8 cellular contexts compared by ENCODE assay signal in genomic region chr7:74061840-74062539, GRCh38. TPM values are rescaled to one million over a fixed set of nuclear protein-coding genes. Genes with fewer than 3 reads are reported as not detected.
DNase-seq lines count a peak whose midpoint lies in the region; ATAC-seq, FAIRE-seq and TF ChIP-seq lines count a peak whose summit lies in the region.

No MANE protein-coding gene starts in this region.

- 19% methylated on average over 20 of the region's 20 CpGs for WGBS in K562 (ENCODE audit: insufficient coverage, low coverage, missing lambda C conversion rate)
- 23 to 34% (median 26%) methylated on average over 20 of the region's 20 CpGs for WGBS in small intestine, 3 donors

- H3K9me2 ChIP-seq in MM.1S (replicated peaks; ENCODE audit: insufficient read depth, low read length) = no peaks in the 10 kb centered on the region

- H3F3A ChIP-seq in MM.1S (ENCODE audit: insufficient read depth, low read length) = no peaks in the 10 kb centered on the region

- no peak for TF ChIP-seq POLR2A in K562 (conservative IDR thresholded peaks at IDR 0.05)

- H3K79me2 ChIP-seq in K562 (ENCODE audit: control insufficient read depth, insufficient read depth, low read length) (no peaks in the 10 kb centered on the region), MM.1S (ENCODE audit: low read length) (no peaks in the 10 kb centered on the region)

- no peak overlapping the region for H3K4me3 ChIP-seq in K562
- no peak overlapping the region for H3K4me3 ChIP-seq in small intestine (ENCODE audit: low read depth in 1 of 2, low read length in 2 of 2)
- no peak overlapping the region for H3K4me3 ChIP-seq in SJCRH30
- H3K4me3 ChIP-seq in MM.1S (ENCODE audit: low read length) = no peak overlapping the region

- no peak overlapping the region for H3K27ac ChIP-seq in K562 (ENCODE audit: extremely low read depth, low read depth, low read length)
- peak overlapping the region; percentile 15 to 89 for H3K27ac ChIP-seq in small intestine (ENCODE audit: low read depth in 1 of 2, low read length in 1 of 2)
- H3K27ac ChIP-seq in SJCRH30 = no peak overlapping the region
- H3K27ac ChIP-seq in MM.1S (ENCODE audit: low read length) = no peak overlapping the region

- DNase-seq in Caki2 (ENCODE audit: low read depth) = peak; percentile 58
- DNase-seq in T-helper 9 cell = peak; percentile 65
- DNase-seq in K562 (ENCODE audit: extremely low read depth in 1 of 4, low spot score in 3 of 4) = peak; percentile 64 to 73 (median 71)
- peak in 47 of 51 donors; percentile 12 to 86 (median 70) for DNase-seq in hypothalamus (lab: John Stamatoyannopoulos, UW)
- peak; percentile 78 for DNase-seq in small intestine
- DNase-seq in SJCRH30 = no peak
- no peak for DNase-seq in MM.1S

- H3K9me1 ChIP-seq in K562 (ENCODE audit: control insufficient read depth, insufficient read depth, low read length) = no peaks in the 10 kb centered on the region

- POLR2A ChIA-PET in K562 (lab: Yijun Ruan, JAX) = interaction anchor here (0.9 kb wide), 1 partner anchor 137 kb away, joined by 3 read pairs; no protein-coding TSS in a partner anchor

- H2AFZ ChIP-seq in K562 (ENCODE audit: low read depth, low read length) = no peak overlapping the region
- H2AFZ ChIP-seq in MM.1S (ENCODE audit: low read length) = no peak overlapping the region

- no peak for TF ChIP-seq EP300 in Ishikawa (IDR thresholded peaks at IDR 0.05; ENCODE audit: borderline replicate concordance)
- TF ChIP-seq EP300 in K562 (IDR thresholded peaks at IDR 0.05; ENCODE audit: low read length) = no peak

- intact Hi-C loops in K562 (cut with micrococcal nuclease) = no loop called here

- H4K20me1 ChIP-seq in K562 (replicated peaks; ENCODE audit: control insufficient read depth, insufficient read depth, low read length) (0 out of 2 replicates have a peak, but pooled peaks cover 4% of the 10 kb centered on the region), MM.1S (ENCODE audit: insufficient read depth, low read length) (no peaks in the 10 kb centered on the region)

- TF ChIP-seq RAD21 in Ishikawa (IDR thresholded peaks at IDR 0.05; ENCODE audit: low read depth) (no peak), K562 (CRISPR knock-in tag; conservative IDR thresholded peaks at IDR 0.05 in 1 of 2, IDR thresholded peaks at IDR 0.05 in 1 of 2) (no peak)

- ATAC-seq in K562 = peak; percentile 86

- H3K27me3 ChIP-seq in K562 (ENCODE audit: control insufficient read depth in 2 of 2, insufficient read depth in 2 of 2, low read length in 2 of 2) = peaks cover 28 to 50% of the 10 kb centered on the region in 2 experiments
- no peaks in the 10 kb centered on the region for H3K27me3 ChIP-seq in small intestine (ENCODE audit: control insufficient read depth in 2 of 2, insufficient read depth in 2 of 2, low read length in 2 of 2)
- H3K27me3 ChIP-seq in SJCRH30 = no peaks in the 10 kb centered on the region
- peaks cover 31% of the 10 kb centered on the region for H3K27me3 ChIP-seq in MM.1S (replicated peaks; ENCODE audit: insufficient read depth, low read length)

- no peaks in the 10 kb centered on the region for H3K9me3 ChIP-seq in K562 (replicated peaks; ENCODE audit: control insufficient read depth, insufficient read depth, low read depth, low read length)
- no peaks in the 10 kb centered on the region for H3K9me3 ChIP-seq in small intestine (ENCODE audit: control insufficient read depth, low read depth)
- no peaks in the 10 kb centered on the region for H3K9me3 ChIP-seq in SJCRH30 (replicated peaks)
- H3K9me3 ChIP-seq in MM.1S (replicated peaks; ENCODE audit: insufficient read depth, low read length) = no peaks in the 10 kb centered on the region

- no peak for TF ChIP-seq CTCF in K562 (IDR thresholded peaks at IDR 0.05 in 2 of 3, conservative IDR thresholded peaks at IDR 0.05 in 1 of 3; ENCODE audit: insufficient read depth in 2 of 3, low read depth in 1 of 3, low read length in 3 of 3)
- TF ChIP-seq CTCF in MM.1S (IDR thresholded peaks at IDR 0.05; ENCODE audit: low read length) = no peak

- peak overlapping the region in 1 of 2 experiments; percentile 7; a peak in 1 of 4 replicates for H3K9ac ChIP-seq in K562 (ENCODE audit: insufficient read depth in 1 of 2, low read depth in 2 of 2, low read length in 2 of 2)
- H3K9ac ChIP-seq in MM.1S (ENCODE audit: low read length) = no peak overlapping the region

- in situ Hi-C loops in Caki2 (cut with HindIII; ENCODE audit: low pct_unique_long_range_greater_than_20kb, low sequenced_read_pairs) (no loop called here), K562 (cut with MboI) (loop anchor here (5.0 kb wide), 1 partner anchor 340 kb away; no protein-coding TSS in a partner anchor)

- FAIRE-seq in K562 (lab: Jason Lieb, UNC) (peak; percentile 58), small intestine (lab: Jason Lieb, UNC) (no peak)

- no TSS peak for BruUV-seq in K562 (replicated peaks; lab: Mats Ljungman, UMichigan)

- H3K4me2 ChIP-seq in K562 (ENCODE audit: insufficient read depth, low read length) = no peak overlapping the region; the same call in 1 of the 2 replicates
- no peak overlapping the region for H3K4me2 ChIP-seq in MM.1S (ENCODE audit: low read depth, low read length)

- H3K36me3 ChIP-seq in K562 (ENCODE audit: control insufficient read depth, insufficient read depth, low read length) (no peaks in the 10 kb centered on the region), small intestine (ENCODE audit: control insufficient read depth in 2 of 2, insufficient read depth in 2 of 2, low read length in 2 of 2) (no peaks in the 10 kb centered on the region), SJCRH30 (peaks cover 9% of the 10 kb centered on the region; the same call in 1 of the 2 replicates), MM.1S (replicated peaks; ENCODE audit: insufficient read depth, low read length) (no peaks in the 10 kb centered on the region)

- H3K4me1 ChIP-seq in K562 (replicated peaks in 1 of 2; ENCODE audit: control insufficient read depth in 2 of 2, insufficient read depth in 2 of 2, low read length in 2 of 2) (peaks cover 0 to 19% of the 10 kb centered on the region in 2 experiments; a peak in 2 of 5 replicates), small intestine (ENCODE audit: control insufficient read depth in 2 of 2, insufficient read depth in 1 of 2, low read depth in 1 of 2, low read length in 1 of 2) (peaks cover 0 to 5% of the 10 kb centered on the region in 2 donors), SJCRH30 (no peaks in the 10 kb centered on the region), MM.1S (ENCODE audit: low read length) (no peaks in the 10 kb centered on the region)

- CTCF ChIA-PET in K562 (lab: Yijun Ruan, JAX; ENCODE audit: low intra/inter-chr PET ratio) = interaction anchor here (0.9 kb wide), 1 partner anchor 11 kb away, joined by 3 read pairs; no protein-coding TSS in a partner anchor

TF ChIP-seq in Ishikawa, 13 proteins besides CTCF, POLR2A, EP300 and RAD21 (continues in another document):
- no peak for TF ChIP-seq TAF1 (IDR thresholded peaks at IDR 0.05; ENCODE audit: low read depth)

TF ChIP-seq in K562, 482 proteins besides CTCF, POLR2A, EP300 and RAD21 (continues in another document):
- peak; percentile 42; the same call in 1 of the 2 replicates for TF ChIP-seq MTA1 (IDR thresholded peaks at IDR 0.05; ENCODE audit: borderline replicate concordance)
- peak; percentile 60; the same call in 1 of the 2 replicates for TF ChIP-seq CREB1 (IDR thresholded peaks at IDR 0.05)
- TF ChIP-seq CREB1 (CRISPR knock-in tag; IDR thresholded peaks at IDR 0.05) = peak; percentile 84

RNA-seq across cellular contexts. Expression of gene LIMK1, which starts 21.6 kb away (rescaled TPM):
- total RNA-seq in Caki2 (2014; rRNA removed; shearing (Covaris generic); ENCODE audit: low replicate concordance) = 50.7 and 54.0 TPM in 2 replicates
- total RNA-seq in K562 (2011; cell fraction: chromatin; rRNA removed; ENCODE audit: low replicate concordance) = 23.2 and 66.1 TPM in 2 replicates
- 28.6 and 29.9 TPM in 2 replicates for total RNA-seq in K562 (2011; cell fraction: nucleolus; rRNA removed)
- 24.9 and 30.2 TPM in 2 replicates for total RNA-seq in K562 (2011; cell fraction: nucleoplasm; rRNA removed)
- 21.1 and 23.1 TPM in 2 replicates for total RNA-seq in K562 (2014; rRNA removed)
- total RNA-seq in K562 (2014; rRNA removed; fragmentation: Illumina TruSeq; extraction: Trizol) = 5.1 and 6.4 TPM in 2 replicates
- total RNA-seq in K562 (2015; rRNA removed; fragmentation: Illumina TruSeq; extraction: Trizol) = 15.0 and 16.0 TPM in 2 replicates
- 29.0 and 30.0 TPM in 2 replicates for total RNA-seq in K562 (2021)
- polyA plus RNA-seq in K562 (2011; rRNA removed) = 14.3 and 17.7 TPM in 2 replicates
- polyA plus RNA-seq in K562 (2011; cell fraction: cytosol; rRNA removed) = 17.9 and 46.8 TPM in 2 replicates
- polyA plus RNA-seq in K562 (2011; cell fraction: nucleus; rRNA removed) = 22.4 and 50.0 TPM in 2 replicates
- 18.8 and 23.1 TPM in 2 replicates for polyA plus RNA-seq in K562 (2012)
- polyA plus RNA-seq in K562 (2014; fragmentation: Illumina TruSeq; extraction: Trizol) = 24.5 and 36.9 TPM in 2 replicates
- polyA plus RNA-seq in K562 (2014; fragmentation: Nextera tagmentation; extraction: Ambion mirVana) = under 1 TPM; 0.14 to 0.38 TPM
- 15.9 and 18.1 TPM in 2 replicates for polyA plus RNA-seq in K562 (2014; rRNA removed)
- 6.9 and 18.5 TPM in 2 replicates for polyA minus RNA-seq in K562 (2011; rRNA and poly(A)+ RNA removed)
- polyA minus RNA-seq in K562 (2011; cell fraction: cytosol; rRNA and poly(A)+ RNA removed) = 15.1 and 16.3 TPM in 2 replicates
- polyA minus RNA-seq in K562 (2011; cell fraction: nucleus; rRNA and poly(A)+ RNA removed) = 6.2 and 7.5 TPM in 2 replicates
- 1 to 10 TPM; 2.0 to 8.3 (median 5.7) TPM for polyA plus RNA-seq in small intestine
- 43.2 and 43.4 TPM in 2 replicates for total RNA-seq in SJCRH30 (2014; rRNA removed; shearing (Covaris generic))

RNA-seq across cellular contexts. Expression of gene ELN, which starts 34.0 kb away (rescaled TPM):
- 0.27 TPM in 1 of 2 replicates, not detected in the other for total RNA-seq in Caki2 (2014; rRNA removed; shearing (Covaris generic); ENCODE audit: low replicate concordance)
- not detected in 2 replicates for total RNA-seq in K562 (2011; cell fraction: chromatin; rRNA removed; ENCODE audit: low replicate concordance)
- total RNA-seq in K562 (2011; cell fraction: nucleolus; rRNA removed) = not detected in 2 replicates
- total RNA-seq in K562 (2011; cell fraction: nucleoplasm; rRNA removed) = not detected in 2 replicates
- total RNA-seq in K562 (2014; rRNA removed) (not detected in 2 replicates), K562 (2014; rRNA removed; fragmentation: Illumina TruSeq; extraction: Trizol) (not detected in 2 replicates), K562 (2015; rRNA removed; fragmentation: Illumina TruSeq; extraction: Trizol) (not detected in 2 replicates), K562 (2021) (0.20 TPM in 2 replicates)
- polyA plus RNA-seq in K562 (2011; rRNA removed) (not detected in 2 replicates), K562 (2014; fragmentation: Illumina TruSeq; extraction: Trizol) (not detected in 2 replicates), K562 (2014; fragmentation: Nextera tagmentation; extraction: Ambion mirVana) (not detected), K562 (2014; rRNA removed) (not detected in 2 replicates), small intestine (10 to 100 TPM in 1 of 3 donors, 1 to 10 TPM in 2; 1.3 to 87.5 (median 1.6) TPM)
- polyA plus RNA-seq in K562 (2011; cell fraction: cytosol; rRNA removed) = 0.01 TPM in 1 of 2 replicates, not detected in the other
- not detected in 2 replicates for polyA plus RNA-seq in K562 (2011; cell fraction: nucleus; rRNA removed)
- 0.14 TPM in 1 of 2 replicates, not detected in the other for polyA plus RNA-seq in K562 (2012)
- not detected in 2 replicates for polyA minus RNA-seq in K562 (2011; rRNA and poly(A)+ RNA removed)
- not detected in 2 replicates for polyA minus RNA-seq in K562 (2011; cell fraction: cytosol; rRNA and poly(A)+ RNA removed)
- not detected in 2 replicates for polyA minus RNA-seq in K562 (2011; cell fraction: nucleus; rRNA and poly(A)+ RNA removed)
- total RNA-seq in SJCRH30 (2014; rRNA removed; shearing (Covaris generic)) = 100 and 110 TPM in 2 replicates

Comparison
In these comparisons a context has a peak if more than half of its experiments do, and no peak if none do; other contexts are left out.
1. DNase-seq: peak in Caki2 (single experiment), T-helper 9 cell (single experiment), K562 (4 of 4), hypothalamus (47 of 51) and small intestine (single experiment); none in SJCRH30 (0 of 2) and MM.1S (single experiment).
2. H3K27ac ChIP-seq: peak in small intestine (2 of 2); none in K562 (single experiment), SJCRH30 (single experiment) and MM.1S (single experiment).
3. RNA of gene ELN, which starts 34.0 kb away (total RNA-seq): 100 to 110 TPM in SJCRH30; 0.27 TPM in Caki2 and 0.20 TPM in K562; every median in the first group is over 10 times any median in the second.